In the genomic region with DNA sequence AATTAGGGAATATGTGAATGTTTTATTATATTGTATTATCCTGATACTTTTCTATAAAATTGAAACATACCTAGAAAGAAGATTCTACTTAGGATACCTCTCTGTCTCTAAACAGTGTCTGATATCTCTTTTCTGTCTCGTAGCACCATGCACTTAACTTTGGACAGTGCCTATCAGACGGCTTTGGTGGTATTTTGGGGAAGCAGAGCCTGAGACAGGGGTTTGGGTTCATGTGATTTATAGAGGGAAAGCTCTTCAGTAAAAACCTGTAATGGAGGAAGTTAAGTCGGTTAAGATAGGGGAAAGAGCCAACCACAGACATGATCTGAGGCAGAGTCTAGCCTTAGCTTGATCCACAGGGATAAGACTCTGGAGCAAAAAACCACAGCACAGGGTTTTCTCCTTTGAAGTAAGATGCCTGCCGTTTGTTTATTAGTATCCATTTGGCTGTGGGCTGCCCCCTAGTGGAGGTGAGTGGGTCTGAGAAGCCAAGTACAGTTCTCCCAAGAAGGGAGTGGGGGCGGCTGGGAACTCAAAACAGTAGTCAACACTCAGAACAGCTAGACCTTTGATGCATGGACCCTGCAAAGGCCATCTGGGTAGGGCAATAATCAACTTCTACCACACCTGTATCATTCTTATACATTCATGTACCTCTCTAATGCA, we compare ENCODE assay signal across 8 cellular contexts.
DNase-seq lines count a peak whose midpoint lies in the region; ATAC-seq and TF ChIP-seq lines count a peak whose summit lies in the region.

No MANE protein-coding gene starts in this region.

- BruUV-seq in Calu3 (replicated peaks; lab: Mats Ljungman, UMichigan) = no TSS peak
- BruUV-seq in MCF 10A (replicated peaks; lab: Mats Ljungman, UMichigan) = no TSS peak

- no peaks in the 10 kb centered on the region for H3K36me3 ChIP-seq in NT2/D1 (ENCODE audit: insufficient read depth, insufficient read length, low read length)
- H3K36me3 ChIP-seq in lower lobe of right lung = no peaks in the 10 kb centered on the region

- H3K4me1 Mint-ChIP-seq in Calu3 (ENCODE audit: low read depth, unreplicated experiment) (no peaks in the 10 kb centered on the region), MCF 10A (ENCODE audit: insufficient read depth, unreplicated experiment) (no peaks in the 10 kb centered on the region)

- no peak overlapping the region for H3K27ac ChIP-seq in lower lobe of right lung

- H3K27ac Mint-ChIP-seq in Calu3 (ENCODE audit: unreplicated experiment) (no peak overlapping the region), MCF 10A (ENCODE audit: low read depth, unreplicated experiment) (no peak overlapping the region)

- no peaks in the 10 kb centered on the region for H3K9me3 Mint-ChIP-seq in Calu3 (ENCODE audit: low read depth, unreplicated experiment)
- peaks cover 25% of the 10 kb centered on the region for H3K9me3 Mint-ChIP-seq in MCF 10A (ENCODE audit: unreplicated experiment)

- H3K27me3 Mint-ChIP-seq in Calu3 (ENCODE audit: unreplicated experiment) = peaks cover 8% of the 10 kb centered on the region
- H3K27me3 Mint-ChIP-seq in MCF 10A (ENCODE audit: insufficient read depth, unreplicated experiment) = no peaks in the 10 kb centered on the region

- peak; percentile 45 for DNase-seq in Calu3
- DNase-seq in NT2/D1 (ENCODE audit: low read depth, low spot score) = peak; percentile 64
- peak; percentile 79 for DNase-seq in MCF 10A (ENCODE audit: unreplicated experiment)
- DNase-seq in lower lobe of right lung = peak; percentile 61
- peak; percentile 43 for DNase-seq in ureter (ENCODE audit: low spot score)
- DNase-seq in DMS114 treated with DMSO at 0.1 percent for 48 hours (lab: John Stamatoyannopoulos, UW; ENCODE audit: unreplicated experiment) = no peak

- no peak overlapping the region for H3K9ac ChIP-seq in NT2/D1 (ENCODE audit: insufficient read length, low read depth)

- TF ChIP-seq CTCF in Calu3 (IDR thresholded peaks at IDR 0.05; ENCODE audit: unreplicated experiment) (no peak), MCF 10A (IDR thresholded peaks at IDR 0.05; ENCODE audit: unreplicated experiment) (peak; percentile 41), lower lobe of right lung (IDR thresholded peaks at IDR 0.05) (peak; percentile 51)

- H3K4me3 ChIP-seq in NT2/D1 (ENCODE audit: insufficient read length, low read depth) (no peak overlapping the region), lower lobe of right lung (no peak overlapping the region)

- no peaks in the 10 kb centered on the region for H3K4me1 ChIP-seq in NT2/D1 (ENCODE audit: insufficient read depth, insufficient read length)
- no peaks in the 10 kb centered on the region for H3K4me1 ChIP-seq in lower lobe of right lung

- H3K27me3 ChIP-seq in NT2/D1 (ENCODE audit: insufficient read depth, insufficient read length) = no peaks in the 10 kb centered on the region
- no peaks in the 10 kb centered on the region for H3K27me3 ChIP-seq in lower lobe of right lung (ENCODE audit: low read depth)

- POLR2A ChIA-PET in MCF 10A (lab: Yijun Ruan, JAX) = interaction anchor here (0.6 kb wide), 1 partner anchor 67 kb away, joined by 3 read pairs; no protein-coding TSS in a partner anchor

- H3K4me3 Mint-ChIP-seq in Calu3 (ENCODE audit: low read depth, unreplicated experiment) = no peak overlapping the region
- no peak overlapping the region for H3K4me3 Mint-ChIP-seq in MCF 10A (ENCODE audit: unreplicated experiment)

- CTCF ChIA-PET in Calu3 (lab: Charles Lee) = interaction anchor here (0.6 to 0.7 kb wide), 2 partner anchors 67 to 1237 kb away, joined by 5 to 8 read pairs; no protein-coding TSS in a partner anchor
- CTCF ChIA-PET in MCF 10A (lab: Yijun Ruan, JAX) = interaction anchor here (0.5 to 1.7 kb wide), 11 partner anchors 9 to 1681 kb away, joined by 3 to 17 read pairs (median 3); no protein-coding TSS in a partner anchor

- no peaks in the 10 kb centered on the region for H3K36me3 Mint-ChIP-seq in Calu3 (ENCODE audit: insufficient read depth, unreplicated experiment)
- H3K36me3 Mint-ChIP-seq in MCF 10A (ENCODE audit: insufficient read depth, unreplicated experiment) = no peaks in the 10 kb centered on the region

- peaks cover 9% of the 10 kb centered on the region; the same call in 1 of the 2 replicates for H3K9me3 ChIP-seq in NT2/D1 (ENCODE audit: insufficient read depth, low read length)
- H3K9me3 ChIP-seq in lower lobe of right lung = no peaks in the 10 kb centered on the region

- ATAC-seq in GM18907 (IDR thresholded peaks at IDR 0.05; ENCODE audit: unreplicated experiment) (peak; percentile 77), HG03060 (IDR thresholded peaks at IDR 0.05; ENCODE audit: low read depth, unreplicated experiment) (peak; percentile 59), lower lobe of right lung (peak; percentile 51 to 62)

- intact Hi-C loops in Calu3 (cut with micrococcal nuclease; ENCODE audit: unreplicated experiment) = no loop called here
- intact Hi-C loops in MCF 10A (cut with micrococcal nuclease) = loop anchor here (5.0 kb wide), 1 partner anchor 69 kb away; no protein-coding TSS in a partner anchor
- intact Hi-C loops in lower lobe of right lung (cut with DNase I) = no loop called here
